In genomic region chr12:50614167-50614762, GRCh38 we compare ENCODE assay signal across 1 cellular context.
TF ChIP-seq lines count a peak whose summit lies in the region.

No MANE protein-coding gene starts in this region.

TF ChIP-seq in HEK293, 187 proteins besides CTCF, POLR2A, EP300 and RAD21 (continued from another document):
- TF ChIP-seq ZNF518A (tag by site-specific recombination; conservative IDR thresholded peaks at IDR 0.05; ENCODE audit: low read depth) (no peak), EGR2 (tag by site-specific recombination; IDR thresholded peaks at IDR 0.05; ENCODE audit: low read depth) (peak; percentile 34; the same call in 1 of the 2 replicates), ZNF629 (tag by site-specific recombination; IDR thresholded peaks at IDR 0.05) (peak; percentile 46; the same call in 1 of the 2 replicates), IKZF3 (tag by site-specific recombination; IDR thresholded peaks at IDR 0.05) (no peak), ZNF654 (tag by site-specific recombination; IDR thresholded peaks at IDR 0.05; ENCODE audit: low read depth) (no peak), ZNF366 (tag by site-specific recombination; conservative IDR thresholded peaks at IDR 0.05) (0 out of 2 replicates have a peak, but pooled peaks have one; percentile 45), YY2 (tag by site-specific recombination; IDR thresholded peaks at IDR 0.05) (0 out of 2 replicates have a peak, but pooled peaks have one; percentile 44), ZNF571 (tag by site-specific recombination; IDR thresholded peaks at IDR 0.05) (no peak), ZBTB17 (tag by site-specific recombination; IDR thresholded peaks at IDR 0.05) (peak; percentile 80), ZNF211 (tag by site-specific recombination; IDR thresholded peaks at IDR 0.05; ENCODE audit: low read depth) (no peak), ZNF10 (tag by site-specific recombination; IDR thresholded peaks at IDR 0.05) (no peak), GLIS1 (tag by site-specific recombination; IDR thresholded peaks at IDR 0.05) (peak; percentile 43; the same call in 1 of the 2 replicates), BCL11B (tag by site-specific recombination; IDR thresholded peaks at IDR 0.05; ENCODE audit: low read depth) (no peak), ZNF121 (tag by site-specific recombination; IDR thresholded peaks at IDR 0.05) (no peak), WT1 (tag by site-specific recombination; IDR thresholded peaks at IDR 0.05) (0 out of 2 replicates have a peak, but pooled peaks have one; percentile 11), ZNF416 (tag by site-specific recombination; IDR thresholded peaks at IDR 0.05) (no peak), ZNF792 (tag by site-specific recombination; IDR thresholded peaks at IDR 0.05) (no peak)
- TF ChIP-seq, protein P1, sequence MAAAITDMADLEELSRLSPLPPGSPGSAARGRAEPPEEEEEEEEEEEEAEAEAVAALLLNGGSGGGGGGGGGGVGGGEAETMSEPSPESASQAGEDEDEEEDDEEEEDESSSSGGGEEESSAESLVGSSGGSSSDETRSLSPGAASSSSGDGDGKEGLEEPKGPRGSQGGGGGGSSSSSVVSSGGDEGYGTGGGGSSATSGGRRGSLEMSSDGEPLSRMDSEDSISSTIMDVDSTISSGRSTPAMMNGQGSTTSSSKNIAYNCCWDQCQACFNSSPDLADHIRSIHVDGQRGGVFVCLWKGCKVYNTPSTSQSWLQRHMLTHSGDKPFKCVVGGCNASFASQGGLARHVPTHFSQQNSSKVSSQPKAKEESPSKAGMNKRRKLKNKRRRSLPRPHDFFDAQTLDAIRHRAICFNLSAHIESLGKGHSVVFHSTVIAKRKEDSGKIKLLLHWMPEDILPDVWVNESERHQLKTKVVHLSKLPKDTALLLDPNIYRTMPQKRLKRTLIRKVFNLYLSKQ (tag by site-specific recombination; IDR thresholded peaks at IDR 0.05; ENCODE audit: borderline replicate concordance) = no peak
- TF ChIP-seq, protein P2, sequence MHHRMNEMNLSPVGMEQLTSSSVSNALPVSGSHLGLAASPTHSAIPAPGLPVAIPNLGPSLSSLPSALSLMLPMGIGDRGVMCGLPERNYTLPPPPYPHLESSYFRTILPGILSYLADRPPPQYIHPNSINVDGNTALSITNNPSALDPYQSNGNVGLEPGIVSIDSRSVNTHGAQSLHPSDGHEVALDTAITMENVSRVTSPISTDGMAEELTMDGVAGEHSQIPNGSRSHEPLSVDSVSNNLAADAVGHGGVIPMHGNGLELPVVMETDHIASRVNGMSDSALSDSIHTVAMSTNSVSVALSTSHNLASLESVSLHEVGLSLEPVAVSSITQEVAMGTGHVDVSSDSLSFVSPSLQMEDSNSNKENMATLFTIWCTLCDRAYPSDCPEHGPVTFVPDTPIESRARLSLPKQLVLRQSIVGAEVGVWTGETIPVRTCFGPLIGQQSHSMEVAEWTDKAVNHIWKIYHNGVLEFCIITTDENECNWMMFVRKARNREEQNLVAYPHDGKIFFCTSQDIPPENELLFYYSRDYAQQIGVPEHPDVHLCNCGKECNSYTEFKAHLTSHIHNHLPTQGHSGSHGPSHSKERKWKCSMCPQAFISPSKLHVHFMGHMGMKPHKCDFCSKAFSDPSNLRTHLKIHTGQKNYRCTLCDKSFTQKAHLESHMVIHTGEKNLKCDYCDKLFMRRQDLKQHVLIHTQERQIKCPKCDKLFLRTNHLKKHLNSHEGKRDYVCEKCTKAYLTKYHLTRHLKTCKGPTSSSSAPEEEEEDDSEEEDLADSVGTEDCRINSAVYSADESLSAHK (tag by site-specific recombination; IDR thresholded peaks at IDR 0.05) = no peak
- TF ChIP-seq, protein P3, sequence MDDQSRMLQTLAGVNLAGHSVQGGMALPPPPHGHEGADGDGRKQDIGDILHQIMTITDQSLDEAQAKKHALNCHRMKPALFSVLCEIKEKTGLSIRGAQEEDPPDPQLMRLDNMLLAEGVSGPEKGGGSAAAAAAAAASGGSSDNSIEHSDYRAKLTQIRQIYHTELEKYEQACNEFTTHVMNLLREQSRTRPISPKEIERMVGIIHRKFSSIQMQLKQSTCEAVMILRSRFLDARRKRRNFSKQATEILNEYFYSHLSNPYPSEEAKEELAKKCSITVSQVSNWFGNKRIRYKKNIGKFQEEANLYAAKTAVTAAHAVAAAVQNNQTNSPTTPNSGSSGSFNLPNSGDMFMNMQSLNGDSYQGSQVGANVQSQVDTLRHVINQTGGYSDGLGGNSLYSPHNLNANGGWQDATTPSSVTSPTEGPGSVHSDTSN (CRISPR knock-in tag; IDR thresholded peaks at IDR 0.05) = no peak
TF ChIP-seq in HEK293: peak in this region for 16.
